In the genomic region with DNA sequence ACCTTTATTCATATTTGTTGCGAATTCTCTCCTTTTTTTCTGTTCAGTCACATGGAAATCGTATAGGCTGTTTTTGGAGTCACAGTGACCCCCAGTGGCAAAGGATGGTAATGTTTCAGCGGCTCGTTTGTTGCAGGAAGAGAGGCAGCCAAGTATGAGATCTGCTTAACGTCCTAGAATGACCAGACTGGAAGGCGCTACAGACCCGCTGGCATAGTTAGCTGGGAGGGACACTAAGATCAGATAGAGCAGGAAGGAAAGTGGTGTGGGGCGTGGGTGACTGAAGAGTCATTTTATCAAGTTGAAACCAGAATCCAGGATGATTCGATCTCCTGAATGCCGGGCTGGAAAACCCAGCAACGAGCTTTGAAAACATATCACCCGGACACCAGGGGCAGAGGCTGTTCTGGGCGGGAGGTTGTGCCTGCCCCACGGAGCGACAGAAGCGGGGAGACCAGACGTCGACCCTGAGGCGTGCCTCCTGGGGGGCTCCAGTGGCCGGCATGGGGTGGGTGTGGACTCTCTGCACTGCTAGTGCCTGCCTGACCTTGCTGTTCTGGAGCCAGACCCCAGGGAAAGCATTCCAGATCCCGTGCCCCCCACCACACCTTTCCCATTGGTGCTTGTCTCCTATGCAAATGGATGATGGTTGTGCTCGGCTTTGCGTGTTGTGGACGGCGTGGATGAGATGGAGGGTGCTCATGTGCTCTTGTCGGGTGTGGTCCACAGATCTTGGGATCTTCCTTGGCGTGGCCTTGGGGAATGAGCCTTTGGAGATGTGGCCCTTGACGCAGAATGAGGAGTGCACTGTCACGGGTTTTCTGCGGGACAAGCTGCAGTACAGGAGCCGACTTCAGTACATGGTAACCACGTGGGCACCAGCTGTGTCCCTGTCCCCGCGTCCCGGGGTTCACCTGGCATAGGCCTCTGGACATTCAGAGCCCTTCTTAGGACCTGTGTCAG, we compare ENCODE assay signal across 8 cellular contexts. TPM values are rescaled to one million over a fixed set of nuclear protein-coding genes. Genes with fewer than 3 reads are reported as not detected.
A peak's percentile ranks its signal among the peaks of the same experiment; 100 is the strongest.
DNase-seq lines count a peak whose midpoint lies in the region; ATAC-seq and TF ChIP-seq lines count a peak whose summit lies in the region.

No MANE protein-coding gene starts in this region.

- no TSS peak for BruUV-seq in PC-3 (replicated peaks; lab: Mats Ljungman, UMichigan)

- DNase-seq in ELR (ENCODE audit: low read depth) (peak; percentile 85), HuH-7 (ENCODE audit: low spot score) (peak; percentile 82), PC-3 (peak; percentile 83), esophagus squamous epithelium (lab: John Stamatoyannopoulos, UW) (no peak), naive B cell (peak; percentile 66), 8988T (no peak)
- DNase-seq in activated T-cell treated with anti-CD3 and anti-CD28 coated beads, Interleukin-2, amount 50 U/mL, for 1 hour: peak; percentile 81
- DNase-seq in stimulated activated CD8-positive, alpha-beta memory T cell treated with anti-CD3 and anti-CD28 coated beads, Interleukin-7, amount 100 ng/mL, for 4 hours (ENCODE audit: low read depth in 2 of 2): peak; percentile 47 to 63

- H2AFZ ChIP-seq in PC-3 (ENCODE audit: low read length): peak overlapping the region; percentile 87

- H3K9me3 ChIP-seq in PC-3 (ENCODE audit: low read length) (no peaks in the 10 kb centered on the region), esophagus squamous epithelium (no peaks in the 10 kb centered on the region)

- peak overlapping the region in 7 of 8 donors; percentile 5 to 87 (median 65) for H3K4me3 Mint-ChIP-seq in naive B cell

- peak overlapping the region; percentile 73 for H3K4me2 ChIP-seq in PC-3 (ENCODE audit: low read length)

- 11 to 34% methylated on average over 20 to 22 of the region's 35 CpGs for WGBS in esophagus squamous epithelium, 2 donors

- peak; percentile 84 for ATAC-seq in PC-3
- ATAC-seq in naive B cell (ENCODE audit: low read depth in 2 of 2): peak; percentile 49 to 70

- peak overlapping the region; percentile 55 for H3K4me3 ChIP-seq in PC-3 (ENCODE audit: low read length)
- peak overlapping the region in 3 of 4 donors; percentile 17 to 51 (median 23) for H3K4me3 ChIP-seq in esophagus squamous epithelium

- H3K79me2 ChIP-seq in PC-3 (ENCODE audit: low read length): no peaks in the 10 kb centered on the region

- H3K36me3 ChIP-seq in PC-3 (ENCODE audit: low read depth, low read length) (no peaks in the 10 kb centered on the region), esophagus squamous epithelium (peaks cover 0 to 29% (median 0%) of the 10 kb centered on the region in 3 donors)

- CTCF ChIA-PET in PC-3 (lab: Charles Lee): interaction anchor here (0.7 to 1.3 kb wide), 2 partner anchors 117 to 365 kb away, joined by 3 read pairs; partner anchors contain the start of gene AARS1

- intact Hi-C loops in PC-3 (cut with micrococcal nuclease) (loop anchor here (1.0 to 5.0 kb wide), 4 partner anchors 31 to 147 kb away; no protein-coding TSS in a partner anchor), esophagus squamous epithelium (cut with DNase I) (loop anchor here (10.0 kb wide), 1 partner anchor 289 kb away; no protein-coding TSS in a partner anchor)

- no peak for TF ChIP-seq POLR2A in esophagus squamous epithelium (IDR thresholded peaks at IDR 0.05)

- no peaks in the 10 kb centered on the region for H3K9me3 Mint-ChIP-seq in naive B cell

- no peaks in the 10 kb centered on the region for H3K9me2 ChIP-seq in PC-3 (replicated peaks; ENCODE audit: low read length)

- H4K20me1 ChIP-seq in PC-3 (ENCODE audit: low read length): no peaks in the 10 kb centered on the region

- H3K4me1 Mint-ChIP-seq in naive B cell: peaks cover 5 to 9% (median 6%) of the 10 kb centered on the region in 3 donors

- POLR2A ChIA-PET in PC-3 (lab: Charles Lee; ENCODE audit: unreplicated experiment): no interaction called here

- no peaks in the 10 kb centered on the region for H3K27me3 ChIP-seq in PC-3 (ENCODE audit: low read length)
- H3K27me3 ChIP-seq in esophagus squamous epithelium: no peaks in the 10 kb centered on the region

- H3K36me3 Mint-ChIP-seq in naive B cell: no peaks in the 10 kb centered on the region

- no peak overlapping the region for H3K9ac ChIP-seq in PC-3 (ENCODE audit: low read length)

- H3K27ac ChIP-seq in PC-3 (ENCODE audit: low read length): no peak overlapping the region
- peak overlapping the region in 2 of 4 donors; percentile 36 to 57 for H3K27ac ChIP-seq in esophagus squamous epithelium

- H3K4me1 ChIP-seq in PC-3 (ENCODE audit: insufficient read depth, low read length) (no peaks in the 10 kb centered on the region), esophagus squamous epithelium (peaks cover 4 to 50% (median 5%) of the 10 kb centered on the region in 3 donors)

- no peak overlapping the region for H3K27ac Mint-ChIP-seq in naive B cell

- peaks cover 4 to 10% (median 8%) of the 10 kb centered on the region in 3 donors for H3K27me3 Mint-ChIP-seq in naive B cell

- no peaks in the 10 kb centered on the region for H3F3A ChIP-seq in PC-3 (ENCODE audit: low read length, unreplicated experiment)

- TF ChIP-seq CTCF in PC-3 (conservative IDR thresholded peaks at IDR 0.05; ENCODE audit: low read depth, low read length) (peak; percentile 90), esophagus squamous epithelium (IDR thresholded peaks at IDR 0.05) (peak; percentile 86 to 97 (median 92))

RNA-seq across cellular contexts. Expression of gene IL34, which starts 7.7 kb away (rescaled TPM):
- total RNA-seq in PC-3 (2014; rRNA removed) (not detected in 2 replicates), esophagus squamous epithelium (10 to 100 TPM in 2 of 4 donors, 1 to 10 TPM in 2; 3.2 to 26.6 (median 9.1) TPM)
- polyA plus RNA-seq in naive B cell (ENCODE audit: low read depth in 6 of 6): not detected

RNA-seq across cellular contexts. Expression of gene MTSS2, which starts 31.8 kb away (rescaled TPM):
- total RNA-seq in PC-3 (2014; rRNA removed) (18.7 and 39.2 TPM in 2 replicates), esophagus squamous epithelium (10 to 100 TPM; 15.5 to 39.7 (median 27.5) TPM)
- not detected for polyA plus RNA-seq in naive B cell (ENCODE audit: low read depth in 6 of 6)

Comparison
In these comparisons a context has a peak if more than half of its experiments do, and no peak if none do; other contexts are left out.
1. DNase-seq: peak in ELR (single experiment), HuH-7 (single experiment), PC-3 (single experiment), activated T-cell treated with anti-CD3 and anti-CD28 coated beads, Interleukin-2, amount 50 U/mL, for 1 hour (single experiment), naive B cell (single experiment) and stimulated activated CD8-positive, alpha-beta memory T cell treated with anti-CD3 and anti-CD28 coated beads, Interleukin-7, amount 100 ng/mL, for 4 hours (2 of 2); none in esophagus squamous epithelium (single experiment) and 8988T (single experiment).